20 cellular contexts compared by ENCODE assay signal in genomic region chr1:173504268-173504667, GRCh38.
"Had no signal": no experiment of that assay in that cellular context is flagged by ENCODE, and none has a peak within 500 bp of the region (broad histone marks: within the 10 kb centered on the region; RNA-seq: fewer than 3 reads in every experiment).

No MANE protein-coding gene starts in this region.

- H3K4me3 ChIP-seq: body of pancreas, coronary artery, lung, right atrium auricular region, tibial nerve had no signal

- H3K27me3 ChIP-seq: body of pancreas, right atrium auricular region, tibial nerve had no signal

- DNase-seq: activated B cell treated with CpG ODN at 0.5 μM for 24 hours; activated CD4-positive, alpha-beta T cell treated with anti-CD3 and anti-CD28 coated beads for 48 hours; activated CD8-positive, alpha-beta T cell treated with anti-CD3 and anti-CD28 coated beads for 36 hours; activated effector memory CD4-positive, alpha-beta T cell treated with anti-CD3 and anti-CD28 coated beads, Interleukin-2, amount 50 U/mL, for 16 hours; activated T-cell treated with anti-CD3 and anti-CD28 coated beads, Interleukin-2, amount 50 U/mL, for 4 hours; amniotic stem cell; body of pancreas; caudate nucleus; effector memory CD4-positive, alpha-beta T cell; foreskin melanocyte; head of caudate nucleus; nephron progenitor cell; occipital lobe; small intestine; stimulated activated CD4-positive, alpha-beta T cell treated with anti-CD3 and anti-CD28 coated beads, Interleukin-4, amount 100 ng/mL, for 24 hours; stimulated activated naive CD4-positive, alpha-beta T cell had no signal

- H3K27ac ChIP-seq: body of pancreas, coronary artery, right atrium auricular region, tibial nerve had no signal

- H3K9me3 ChIP-seq: body of pancreas, right atrium auricular region, tibial nerve had no signal

- H3K4me1 ChIP-seq: body of pancreas, right atrium auricular region, tibial nerve had no signal

- H3K36me3 ChIP-seq: right atrium auricular region had no signal
